In genomic region chr12:2136901-2137300, GRCh38 we compare ENCODE assay signal across 18 cellular contexts.
DNase-seq lines count a peak whose midpoint lies in the region; ATAC-seq and TF ChIP-seq lines count a peak whose summit lies in the region.
"Had no signal": no experiment of that assay in that cellular context is flagged by ENCODE, and none has a peak within 500 bp of the region (broad histone marks: within the 10 kb centered on the region; RNA-seq: fewer than 3 reads in every experiment).

No MANE protein-coding gene starts in this region.

- intact Hi-C loops in Right ventricle myocardium superior (cut with DNase I) = no loop called here
- intact Hi-C loops in heart left ventricle (cut with DNase I) = no loop called here
- intact Hi-C loops in left ventricle myocardium inferior (cut with micrococcal nuclease) = no loop called here
- intact Hi-C loops in spleen (cut with DNase I; ENCODE audit: low total_unique reads) = no loop called here

- H3K9me3 ChIP-seq in heart left ventricle (no peaks in the 10 kb centered on the region), left ventricle myocardium inferior (replicated peaks) (no peaks in the 10 kb centered on the region), spleen (no peaks in the 10 kb centered on the region)
- H3K9me3 ChIP-seq: BE2C had no signal

- H3K9ac ChIP-seq in rectal smooth muscle tissue (ENCODE audit: low read length) = no peak overlapping the region

- DNase-seq in Right ventricle myocardium superior (no peak), heart left ventricle (no peak), left ventricle myocardium inferior (no peak), DMS 273 (lab: John Stamatoyannopoulos, UW; ENCODE audit: unreplicated experiment) (no peak), spleen (no peak), NCI-H2171 treated with DMSO at 0.1 percent for 48 hours (lab: John Stamatoyannopoulos, UW) (no peak)
- DNase-seq: 8988T; BE2C; CD4-positive, CD25-positive, alpha-beta regulatory T cell; COR-L47; HCEC 1CT; IMR-90; NCI-H187; NCI-H2107; NCI-H226; NCI-H524 treated with DMSO at 0.1 percent for 48 hours had no signal

- TF ChIP-seq CTCF in heart left ventricle (IDR thresholded peaks at IDR 0.05) (no peak), left ventricle myocardium inferior (IDR thresholded peaks at IDR 0.05; ENCODE audit: borderline replicate concordance) (no peak), spleen (IDR thresholded peaks at IDR 0.05 in 8 of 11, conservative IDR thresholded peaks at IDR 0.05 in 3 of 11) (no peak)

- H3K27ac ChIP-seq in heart left ventricle = peak overlapping the region in 6 of 12 donors; percentile 4 to 67 (median 48)
- peak overlapping the region; percentile 71 for H3K27ac ChIP-seq in left ventricle myocardium inferior (replicated peaks)
- H3K27ac ChIP-seq in rectal smooth muscle tissue (ENCODE audit: low read depth, low read length) = peak overlapping the region; percentile 18
- H3K27ac ChIP-seq in spleen = no peak overlapping the region

- peak; percentile 4 for ATAC-seq in Right ventricle myocardium superior (ENCODE audit: poor library complexity)
- ATAC-seq in heart left ventricle = no peak
- no peak for ATAC-seq in HG02885 (IDR thresholded peaks at IDR 0.05; ENCODE audit: poor library complexity, unreplicated experiment)

- no peaks in the 10 kb centered on the region for H3K27me3 ChIP-seq in heart left ventricle
- H3K27me3 ChIP-seq in left ventricle myocardium inferior (ENCODE audit: low read depth) = no peaks in the 10 kb centered on the region
- H3K27me3 ChIP-seq in rectal smooth muscle tissue (ENCODE audit: control insufficient read depth, insufficient read depth, low read length) = peaks cover 2% of the 10 kb centered on the region
- no peaks in the 10 kb centered on the region for H3K27me3 ChIP-seq in spleen (replicated peaks in 1 of 7)
- H3K27me3 ChIP-seq: BE2C had no signal

- H3K4me3 ChIP-seq in heart left ventricle (no peak overlapping the region), left ventricle myocardium inferior (no peak overlapping the region), rectal smooth muscle tissue (ENCODE audit: low read length) (no peak overlapping the region), spleen (no peak overlapping the region)

- peaks cover 0 to 58% (median 38%) of the 10 kb centered on the region in 12 donors for H3K4me1 ChIP-seq in heart left ventricle
- peaks cover 60% of the 10 kb centered on the region for H3K4me1 ChIP-seq in left ventricle myocardium inferior
- H3K4me1 ChIP-seq in rectal smooth muscle tissue (ENCODE audit: control insufficient read depth, insufficient read depth, low read length) = peaks cover 19% of the 10 kb centered on the region
- H3K4me1 ChIP-seq in spleen = peaks cover 0 to 12% (median 0%) of the 10 kb centered on the region in 6 donors
- H3K4me1 ChIP-seq: BE2C had no signal

- TF ChIP-seq POLR2A in heart left ventricle (IDR thresholded peaks at IDR 0.05) = no peak
- TF ChIP-seq POLR2A in spleen (IDR thresholded peaks at IDR 0.05) = no peak

- H3K36me3 ChIP-seq in heart left ventricle (peaks cover 0 to 6% (median 0%) of the 10 kb centered on the region in 9 donors), left ventricle myocardium inferior (peaks cover 6% of the 10 kb centered on the region), rectal smooth muscle tissue (ENCODE audit: control insufficient read depth, insufficient read depth, low read length) (no peaks in the 10 kb centered on the region), spleen (no peaks in the 10 kb centered on the region)
- H3K36me3 ChIP-seq: BE2C had no signal

- 86 to 94% (median 93%) methylated on average over 5 to 10 of the region's 10 CpGs for WGBS in heart left ventricle, 4 donors
- 90 to 93% (median 93%) methylated on average over 10 of the region's 10 CpGs for WGBS in spleen, 5 donors

Comparison
In these comparisons a context has a peak if more than half of its experiments do, and no peak if none do; other contexts are left out.
1. H3K27ac ChIP-seq: peak in left ventricle myocardium inferior (single experiment) and rectal smooth muscle tissue (single experiment); none in spleen (0 of 8).